In the genomic region with DNA sequence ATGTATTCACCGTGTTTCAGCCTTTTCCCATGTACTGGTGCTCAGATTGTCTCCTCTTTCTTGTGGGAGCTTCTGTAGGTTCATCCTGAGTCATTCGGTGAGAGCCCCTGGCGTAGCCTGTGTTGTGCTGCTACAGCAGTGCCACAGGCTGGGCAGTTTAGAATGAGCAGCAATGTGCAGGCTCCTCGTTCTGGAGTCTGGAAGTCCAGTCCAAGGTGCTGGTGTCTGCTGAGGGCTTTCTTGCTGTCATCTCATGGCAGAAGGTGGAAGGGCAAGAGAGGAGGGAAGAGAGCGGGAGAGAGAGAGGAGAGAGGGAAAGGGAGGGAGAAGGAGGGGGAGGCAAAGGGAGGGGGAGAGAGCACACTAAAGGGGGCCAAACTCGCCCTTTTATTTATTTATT, we compare ENCODE assay signal across 27 cellular contexts. TPM values are rescaled to one million over a fixed set of nuclear protein-coding genes. Genes with fewer than 3 reads are reported as not detected.
"Had no signal": no experiment of that assay in that cellular context is flagged by ENCODE, and none has a peak within 500 bp of the region (broad histone marks: within the 10 kb centered on the region; RNA-seq: fewer than 3 reads in every experiment).

No MANE protein-coding gene starts in this region.

- H3K4me3 Mint-ChIP-seq: activated CD8-positive, alpha-beta T cell treated with anti-CD3 and anti-CD28 coated beads, Interleukin-2, amount 10 ng/mL, durations not matched to agents 7 days and 5 days; activated naive CD4-positive, alpha-beta T cell treated with anti-CD3 and anti-CD28 coated beads, Interleukin-2, amount 50 U/mL, for 24 hours; T-helper 17 cell had no signal

- H3K4me3 ChIP-seq: MG63 had no signal

- H3K27ac Mint-ChIP-seq: activated CD8-positive, alpha-beta T cell treated with anti-CD3 and anti-CD28 coated beads, Interleukin-2, amount 10 ng/mL, durations not matched to agents 7 days and 5 days; activated naive CD4-positive, alpha-beta T cell treated with anti-CD3 and anti-CD28 coated beads, Interleukin-2, amount 50 U/mL, for 24 hours; T-helper 17 cell had no signal

- H3K9me3 Mint-ChIP-seq: activated naive CD4-positive, alpha-beta T cell treated with anti-CD3 and anti-CD28 coated beads, Interleukin-2, amount 50 U/mL, for 24 hours had no signal

- H3K27me3 Mint-ChIP-seq: activated naive CD4-positive, alpha-beta T cell treated with anti-CD3 and anti-CD28 coated beads, Interleukin-2, amount 50 U/mL, for 24 hours; T-helper 17 cell had no signal

- ATAC-seq: activated CD8-positive, alpha-beta T cell treated with anti-CD3 and anti-CD28 coated beads, Interleukin-2, amount 10 ng/mL, durations not matched to agents 7 days and 5 days; Panc1; T-helper 17 cell had no signal

- DNase-seq: activated CD4-positive, alpha-beta T cell treated with anti-CD3 and anti-CD28 coated beads for 4 hours; activated CD4-positive, alpha-beta T cell treated with anti-CD3 and anti-CD28 coated beads, Interleukin-2, amount 50 U/mL, for 4 hours; activated CD8-positive, alpha-beta memory T cell treated with anti-CD3 and anti-CD28 coated beads, Interleukin-2, amount 50 U/mL, for 48 hours; activated CD8-positive, alpha-beta T cell treated with anti-CD3 and anti-CD28 coated beads, Interleukin-2, amount 10 ng/mL, durations not matched to agents 7 days and 5 days; activated effector memory CD4-positive, alpha-beta T cell treated with Interleukin-2 at 50 U/mL for 16 hours; activated naive CD4-positive, alpha-beta T cell; activated T-cell treated with anti-CD3 and anti-CD28 coated beads, Interleukin-2, amount 50 U/mL, for 1 hour; aorta; central memory CD4-positive, alpha-beta T cell; MG63; MV-4-11; NCI-H1105; NCI-H1436; NCI-H1694 treated with DMSO at 0.1 percent for 48 hours; NCI-H2029 treated with DMSO at 0.1 percent for 48 hours; NCI-H345; NCI-H510A; NCI-H526 treated with DMSO at 0.1 percent for 48 hours; NCI-H82; OCI-M1; RPMI8226; SIG-M5; T-helper 17 cell; T-helper 9 cell had no signal

- H3K9me3 ChIP-seq: MG63 had no signal

- H3K27me3 ChIP-seq: MG63 had no signal

RNA-seq across cellular contexts. Expression of gene HRH3, which starts 33.3 kb away (rescaled TPM):
- total RNA-seq: activated CD8-positive, alpha-beta T cell treated with anti-CD3 and anti-CD28 coated beads, Interleukin-2, amount 10 ng/mL, durations not matched to agents 7 days and 5 days; aorta; bronchial epithelial cell; T-helper 17 cell had no signal
- polyA plus RNA-seq: aorta had no signal
